In the genomic region with DNA sequence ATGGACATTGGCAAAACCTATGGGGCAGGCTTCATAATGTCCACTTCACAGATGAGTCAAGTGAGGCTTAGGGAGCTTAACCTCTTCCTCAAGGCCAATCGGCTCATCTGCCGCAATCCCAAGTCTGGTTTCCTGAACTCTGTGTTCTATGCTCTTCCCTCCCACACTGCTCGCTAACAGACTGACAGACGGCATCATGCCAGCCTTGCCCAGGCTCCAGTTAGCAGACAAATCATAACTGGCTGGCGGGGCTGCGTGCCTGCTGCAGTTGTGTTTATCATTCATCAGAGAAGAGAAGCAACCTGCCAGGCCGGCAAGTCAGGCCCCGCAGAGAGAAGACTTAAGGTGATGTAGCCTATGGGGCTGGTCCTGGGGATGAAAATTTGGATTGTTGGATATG, we compare ENCODE assay signal across 18 cellular contexts.
"Had no signal": no experiment of that assay in that cellular context is flagged by ENCODE, and none has a peak within 500 bp of the region (broad histone marks: within the 10 kb centered on the region; RNA-seq: fewer than 3 reads in every experiment).

No MANE protein-coding gene starts in this region.

- H3K27ac ChIP-seq: foreskin keratinocyte, heart left ventricle, tibial nerve had no signal

- H3K4me2 ChIP-seq: smooth muscle cell had no signal

- ATAC-seq: esophagus mucosa; foreskin keratinocyte; heart left ventricle; left colon; left ventricle myocardium superior; naive thymus-derived CD4-positive, alpha-beta T cell; right cardiac atrium; stimulated activated effector memory CD8-positive, alpha-beta T cell treated with anti-CD3 and anti-CD28 coated beads, Interleukin-12 subunit alpha, Interleukin-12 subunit beta, amount 100 ng/mL, for 72 hours; stimulated activated naive CD8-positive, alpha-beta T cell treated with anti-CD3 and anti-CD28 coated beads, Interleukin-15, Interleukin-2, amounts not matched to agents 100 U/mL and 50 U/mL, for 24 hours had no signal

- H3K27me3 ChIP-seq: tibial nerve had no signal

- DNase-seq: cortex of kidney; effector memory CD4-positive, alpha-beta T cell; foreskin keratinocyte; heart left ventricle; left colon; left ventricle myocardium superior; mesendoderm; naive thymus-derived CD4-positive, alpha-beta T cell; nephron progenitor cell; right cardiac atrium; stimulated activated CD4-positive, alpha-beta T cell treated with anti-CD3 and anti-CD28 coated beads, Interleukin-4, amount 100 ng/mL, for 1 hour; stimulated activated CD8-positive, alpha-beta memory T cell treated with anti-CD3 and anti-CD28 coated beads, Interleukin-4, amount 100 ng/mL, for 48 hours; stimulated activated naive CD8-positive, alpha-beta T cell treated with anti-CD3 and anti-CD28 coated beads, Interleukin-15, Interleukin-2, amounts not matched to agents 100 U/mL and 50 U/mL, for 24 hours had no signal

- H3K4me1 ChIP-seq: foreskin keratinocyte, tibial nerve had no signal

- H3K36me3 ChIP-seq: heart left ventricle, tibial nerve had no signal

- H3K4me3 ChIP-seq: heart left ventricle, lung, smooth muscle cell, tibial nerve had no signal
